ENCODE assay signal across 21 cellular contexts in the genomic region with DNA sequence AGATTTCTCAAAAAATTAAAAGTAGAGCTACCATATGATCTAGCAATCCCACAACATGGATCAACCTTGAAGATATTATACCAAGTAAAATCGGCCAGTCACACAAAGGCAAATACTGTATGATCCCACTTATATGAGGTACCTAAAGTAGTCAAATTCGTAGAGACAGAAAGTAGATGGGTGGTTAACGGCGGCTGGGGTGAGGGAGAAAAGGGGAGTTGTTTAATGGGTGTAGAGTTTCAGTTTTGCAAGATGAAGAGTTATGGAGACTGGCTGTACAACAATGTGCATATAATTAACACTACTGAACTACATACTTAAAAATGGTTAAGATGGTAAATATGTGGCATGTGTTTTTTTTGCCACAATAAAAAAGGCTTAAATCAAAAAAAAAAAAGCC.
"Had no signal": no experiment of that assay in that cellular context is flagged by ENCODE, and none has a peak within 500 bp of the region (broad histone marks: within the 10 kb centered on the region; RNA-seq: fewer than 3 reads in every experiment).

No MANE protein-coding gene starts in this region.

- H3K36me3 Mint-ChIP-seq: IgD-negative memory B cell had no signal

- H3K36me3 ChIP-seq: SJSA1 had no signal

- H3K4me3 ChIP-seq: SJSA1, SK-N-MC had no signal

- DNase-seq: Karpas-422, KBM-7, MM.1S, NCI-H1092 treated with DMSO at 0.1 percent for 48 hours, NCI-H1436, NCI-H187, NCI-H2029, NCI-H2081 treated with DMSO at 0.1 percent for 48 hours, NCI-H2227 treated with DMSO at 0.1 percent for 48 hours, NCI-H524, NCI-H526 treated with DMSO at 0.1 percent for 48 hours, NCI-H748 treated with DMSO at 0.1 percent for 48 hours, Right ventricle myocardium superior, RPMI8226, SIG-M5 had no signal

- H3K9me3 ChIP-seq: SJSA1 had no signal

- H3K27ac ChIP-seq: HL-60, SJSA1, SK-N-MC had no signal

- H3K27me3 ChIP-seq: SJSA1 had no signal

- H3K27ac Mint-ChIP-seq: IgD-negative memory B cell had no signal

- FAIRE-seq: HTR-8/SVneo, RCC 7860 had no signal

- H3K4me3 Mint-ChIP-seq: IgD-negative memory B cell had no signal

- H3K4me1 Mint-ChIP-seq: IgD-negative memory B cell had no signal
